20 cellular contexts compared by ENCODE assay signal in the genomic region with DNA sequence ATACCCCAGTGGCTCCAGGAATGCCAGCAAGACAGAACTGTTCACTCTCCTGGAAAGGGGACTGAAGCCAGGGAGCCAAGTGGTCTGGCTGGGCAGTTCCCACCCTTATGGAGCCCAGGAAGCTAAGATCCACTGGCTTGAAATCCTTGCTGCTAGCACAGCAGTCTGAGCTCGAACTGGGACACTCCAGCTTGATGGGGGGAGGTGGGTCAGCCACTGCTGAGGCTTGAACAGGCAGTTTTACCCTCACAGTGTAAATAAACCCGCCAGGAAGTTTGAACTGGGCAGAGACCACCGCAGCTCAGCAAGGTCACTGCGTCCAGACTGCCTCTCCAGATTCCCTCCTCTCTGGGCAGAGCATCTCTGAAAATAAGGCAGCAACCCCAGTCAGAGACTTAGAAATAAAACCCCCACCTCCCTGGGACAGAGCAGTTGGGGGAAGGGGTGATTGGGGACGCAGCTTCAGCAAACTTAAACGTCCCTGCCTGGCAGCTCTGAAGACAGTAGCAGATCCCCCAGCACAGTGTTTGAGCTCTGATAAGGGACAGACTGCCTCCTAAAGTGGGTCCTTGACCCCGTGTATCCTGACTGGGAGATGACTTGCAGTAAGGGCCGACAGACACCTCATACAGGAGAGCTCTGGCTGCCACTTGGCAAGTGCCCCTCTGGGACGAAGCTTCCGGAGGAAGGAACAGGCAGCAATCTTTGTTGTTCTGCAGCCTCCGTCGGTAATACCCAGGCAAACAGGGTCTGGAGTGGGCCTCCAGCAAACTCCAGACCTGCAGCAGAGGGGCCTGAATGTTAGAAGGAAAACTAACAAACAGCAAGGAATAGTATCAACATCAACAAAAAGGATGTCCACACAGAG.
"Had no signal": no experiment of that assay in that cellular context is flagged by ENCODE, and none has a peak within 500 bp of the region (broad histone marks: within the 10 kb centered on the region; RNA-seq: fewer than 3 reads in every experiment).

No MANE protein-coding gene starts in this region.

- H3K4me1 ChIP-seq: gastrocnemius medialis, heart right ventricle, lower lobe of right lung, upper lobe of right lung had no signal

- DNase-seq: activated B cell treated with CpG ODN at 0.5 μM for 24 hours; activated CD4-positive, alpha-beta T cell treated with anti-CD3 and anti-CD28 coated beads for 48 hours; activated CD8-positive, alpha-beta T cell treated with anti-CD3 and anti-CD28 coated beads for 36 hours; activated effector memory CD4-positive, alpha-beta T cell treated with Interleukin-2 at 50 U/mL for 16 hours; activated naive CD4-positive, alpha-beta T cell treated with anti-CD3 and anti-CD28 coated beads, Interleukin-2, amount 50 U/mL, for 16 hours; activated T-cell treated with anti-CD3 and anti-CD28 coated beads, Interleukin-2, amount 50 U/mL, for 4 hours; dorsolateral prefrontal cortex; gastrocnemius medialis; heart right ventricle; left cardiac atrium; lower lobe of right lung; naive B cell; retina; stimulated activated CD4-positive, alpha-beta T cell treated with anti-CD3 and anti-CD28 coated beads, Interleukin-4, amount 100 ng/mL, for 4 hours; stimulated activated CD8-positive, alpha-beta memory T cell treated with anti-CD3 and anti-CD28 coated beads, Interleukin-4, amount 100 ng/mL, for 48 hours; stimulated activated naive CD8-positive, alpha-beta T cell treated with anti-CD3 and anti-CD28 coated beads, Interleukin-15, Interleukin-2, amounts not matched to agents 100 U/mL and 50 U/mL, for 24 hours; T-cell; T-helper 9 cell; upper lobe of right lung had no signal

- H3K9me3 ChIP-seq: lower lobe of right lung, upper lobe of right lung had no signal

- H3K36me3 Mint-ChIP-seq: naive B cell, T-cell had no signal

- H3K27me3 ChIP-seq: gastrocnemius medialis, heart right ventricle, upper lobe of right lung had no signal

- H3K4me3 Mint-ChIP-seq: activated B cell treated with CpG ODN at 0.5 μM for 24 hours; activated CD8-positive, alpha-beta T cell treated with anti-CD3 and anti-CD28 coated beads for 36 hours; activated T-cell treated with anti-CD3 and anti-CD28 coated beads, Interleukin-2, amount 50 U/mL, for 4 hours; naive B cell; T-cell had no signal

- H3K27ac ChIP-seq: dorsolateral prefrontal cortex, gastrocnemius medialis, heart right ventricle, lower lobe of right lung, skin epidermis, upper lobe of right lung had no signal

- H3K4me1 Mint-ChIP-seq: activated B cell treated with CpG ODN at 0.5 μM for 24 hours, naive B cell, T-cell had no signal

- H3K27me3 Mint-ChIP-seq: activated B cell treated with CpG ODN at 0.5 μM for 24 hours; activated CD8-positive, alpha-beta T cell treated with anti-CD3 and anti-CD28 coated beads for 36 hours; naive B cell; T-cell had no signal

- H3K36me3 ChIP-seq: gastrocnemius medialis, heart right ventricle, lower lobe of right lung, upper lobe of right lung had no signal

- H3K27ac Mint-ChIP-seq: activated B cell treated with CpG ODN at 0.5 μM for 24 hours; activated CD8-positive, alpha-beta T cell treated with anti-CD3 and anti-CD28 coated beads for 36 hours; naive B cell; T-cell had no signal

- H3K4me3 ChIP-seq: dorsolateral prefrontal cortex, gastrocnemius medialis, heart right ventricle, lower lobe of right lung, skin epidermis, upper lobe of right lung had no signal
